In the genomic region with DNA sequence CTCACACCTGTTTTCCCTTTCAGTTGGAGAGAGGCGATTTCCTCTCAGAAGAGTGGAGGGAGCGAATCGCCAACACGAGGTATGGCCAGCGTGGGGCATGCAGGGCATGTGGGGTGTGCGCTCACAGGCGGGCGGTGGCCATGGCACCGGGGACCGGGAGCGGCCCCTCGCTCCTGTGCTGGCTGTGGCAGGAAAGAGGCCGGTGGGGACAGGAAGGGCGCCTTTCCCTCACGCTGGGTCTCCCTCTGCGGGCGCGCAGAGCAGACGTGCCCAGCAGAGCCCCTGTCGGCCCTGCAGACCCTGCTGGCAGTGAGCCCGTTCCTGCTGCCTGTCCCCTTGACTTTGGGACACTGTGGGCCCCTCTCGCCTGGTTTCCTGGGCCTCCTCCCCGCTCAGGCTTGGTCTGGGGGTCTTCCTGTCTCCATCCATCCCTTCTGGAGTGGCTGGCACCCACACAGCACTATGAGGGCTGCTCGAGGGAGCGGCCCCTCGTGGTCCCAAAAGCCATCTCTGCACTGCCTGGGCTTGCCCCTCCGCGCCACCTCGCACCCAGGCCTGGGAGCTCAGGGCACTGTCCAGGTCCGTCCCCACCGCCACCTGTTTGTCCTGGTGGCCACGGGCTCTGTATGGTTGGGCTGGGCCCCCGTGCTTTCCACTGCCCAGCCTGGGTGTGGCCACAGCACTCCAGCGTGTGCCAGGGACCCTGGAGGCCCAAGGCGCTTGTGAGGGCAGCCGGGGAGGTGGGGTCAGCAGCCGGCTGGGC, we compare ENCODE assay signal across 12 cellular contexts. TPM values are rescaled to one million over a fixed set of nuclear protein-coding genes. Genes with fewer than 3 reads are reported as not detected.
DNase-seq lines count a peak whose midpoint lies in the region; ATAC-seq and TF ChIP-seq lines count a peak whose summit lies in the region.
"Had no signal": no experiment of that assay in that cellular context is flagged by ENCODE, and none has a peak within 500 bp of the region (broad histone marks: within the 10 kb centered on the region; RNA-seq: fewer than 3 reads in every experiment).

No MANE protein-coding gene starts in this region.

- H3K27ac ChIP-seq in BLaER1, result peak overlapping the region; percentile 30; the same call in 1 of the 2 replicates
- H3K27ac ChIP-seq in HEK293 (ENCODE audit: extremely low read depth, low read depth, low read length), result no peak overlapping the region
- H3K27ac ChIP-seq in ectodermal cell (ENCODE audit: insufficient read depth, low read depth, low read length, poor library complexity, severe bottlenecking), result peak overlapping the region; percentile 76
- no peak overlapping the region for H3K27ac ChIP-seq in neuronal stem cell (replicated peaks; ENCODE audit: low read length)
- H3K27ac ChIP-seq: C4-2B had no signal

- no peak for ATAC-seq in GM18502 (IDR thresholded peaks at IDR 0.05; ENCODE audit: poor library complexity, unreplicated experiment)

- H3K9me3 ChIP-seq in BLaER1 (no peaks in the 10 kb centered on the region), HEK293 (ENCODE audit: control insufficient read depth, insufficient read depth, low read depth, low read length) (no peaks in the 10 kb centered on the region), ectodermal cell (ENCODE audit: control insufficient read depth, low read length) (no peaks in the 10 kb centered on the region), neuronal stem cell (replicated peaks in 1 of 2; ENCODE audit: control insufficient read depth in 2 of 2, insufficient read depth in 1 of 2, low read depth in 1 of 2, low read length in 2 of 2) (peaks cover 0 to 3% of the 10 kb centered on the region in 2 donors)

- peak overlapping the region; percentile 5 for H3K18ac ChIP-seq in neuronal stem cell (ENCODE audit: low read length)

- H3K9ac ChIP-seq in BLaER1 (no peak overlapping the region), neuronal stem cell (ENCODE audit: low read depth, low read length, poor library complexity) (no peak overlapping the region)

- H3K36me3 ChIP-seq in BLaER1, result peaks cover 94% of the 10 kb centered on the region
- H3K36me3 ChIP-seq in HEK293 (ENCODE audit: control insufficient read depth in 2 of 2, insufficient read depth in 1 of 2, low read length in 2 of 2), result peaks cover 0 to 50% of the 10 kb centered on the region in 2 experiments; a peak in 2 of 3 replicates
- peaks cover 6% of the 10 kb centered on the region for H3K36me3 ChIP-seq in ectodermal cell (ENCODE audit: control insufficient read depth, insufficient read depth, low read length)
- H3K36me3 ChIP-seq in neuronal stem cell (replicated peaks in 1 of 2; ENCODE audit: control insufficient read depth in 2 of 2, insufficient read depth in 2 of 2, low read length in 2 of 2), result peaks cover 37 to 84% of the 10 kb centered on the region in 2 donors

- H3K4me2 ChIP-seq in BLaER1 (peak overlapping the region; percentile 84), neuronal stem cell (ENCODE audit: insufficient read depth, low read length, poor library complexity, severe bottlenecking) (no peak overlapping the region)

- POLR2A ChIA-PET in HEK293 (lab: Yijun Ruan, JAX), result no interaction called here

- H3K27me3 ChIP-seq in BLaER1 (no peaks in the 10 kb centered on the region), ectodermal cell (ENCODE audit: control insufficient read depth, insufficient read depth, low read length, poor library complexity, severe bottlenecking) (no peaks in the 10 kb centered on the region), neuronal stem cell (ENCODE audit: control insufficient read depth in 3 of 3, insufficient read depth in 3 of 3, low read depth in 1 of 3, low read length in 3 of 3) (no peaks in the 10 kb centered on the region)

- peak overlapping the region; percentile 47 for H3K14ac ChIP-seq in neuronal stem cell (ENCODE audit: low read length)

- peak overlapping the region; percentile 29 for H4K8ac ChIP-seq in neuronal stem cell (ENCODE audit: low read depth, low read length)

- no peak overlapping the region for H2BK15ac ChIP-seq in neuronal stem cell (ENCODE audit: low read length)

- peaks cover 32% of the 10 kb centered on the region for H3K79me1 ChIP-seq in neuronal stem cell (ENCODE audit: low read depth, low read length)

- no peak overlapping the region for H3K23ac ChIP-seq in neuronal stem cell (ENCODE audit: low read depth, low read length, poor library complexity)

- no peak overlapping the region for H2AFZ ChIP-seq in neuronal stem cell (ENCODE audit: low read length)

- no peak overlapping the region for H2AK5ac ChIP-seq in neuronal stem cell (ENCODE audit: low read depth, low read length)

- no peak overlapping the region for H2BK120ac ChIP-seq in neuronal stem cell (ENCODE audit: low read depth, low read length)

- H3K4me1 ChIP-seq in BLaER1, result peaks cover 44% of the 10 kb centered on the region
- H3K4me1 ChIP-seq in HEK293 (ENCODE audit: control insufficient read depth, insufficient read depth, low read length), result no peaks in the 10 kb centered on the region
- H3K4me1 ChIP-seq in ectodermal cell (ENCODE audit: control insufficient read depth, insufficient read depth, low read length), result peaks cover 5% of the 10 kb centered on the region
- peaks cover 0 to 7% of the 10 kb centered on the region in 2 donors for H3K4me1 ChIP-seq in neuronal stem cell (ENCODE audit: control insufficient read depth in 2 of 2, insufficient read depth in 1 of 2, low read depth in 1 of 2, low read length in 2 of 2)

- 96 to 97% methylated on average over 37 of the region's 37 CpGs for WGBS in ectodermal cell, 2 experiments
- no CpG with 5 or more reads among the region's 37 CpGs for WGBS in neuronal stem cell (ENCODE audit: extremely low coverage in 2 of 2, insufficient read length in 2 of 2, insufficient replicate concordance in 1 of 2), 2 donors

- no peak overlapping the region for H4K91ac ChIP-seq in neuronal stem cell (ENCODE audit: low read depth, low read length, poor library complexity)

- no peak for DNase-seq in neuronal stem cell (ENCODE audit: low spot score)
- DNase-seq in globus pallidus (ENCODE audit: low spot score), result no peak
- no peak for DNase-seq in NOMO-1 (lab: John Stamatoyannopoulos, UW; ENCODE audit: unreplicated experiment in 2 of 2)
- DNase-seq: CD4-positive, alpha-beta memory T cell; COR-L47; DMS153; DMS79 treated with DMSO at 0.1 percent for 48 hours had no signal

- peaks cover 100% of the 10 kb centered on the region for H4K20me1 ChIP-seq in BLaER1

- H3K4ac ChIP-seq in neuronal stem cell (ENCODE audit: low read length), result no peak overlapping the region

- CTCF ChIA-PET in HEK293 (lab: Yijun Ruan, JAX), result interaction anchor here (1.0 to 1.1 kb wide), 2 partner anchors 28 to 48 kb away, joined by 3 to 7 read pairs; no protein-coding TSS in a partner anchor

- no peak overlapping the region for H2BK12ac ChIP-seq in neuronal stem cell (ENCODE audit: low read length)

- no peak for TF ChIP-seq CTCF in HEK293 (tag by site-specific recombination; IDR thresholded peaks at IDR 0.05)

- no peak overlapping the region for H2BK5ac ChIP-seq in neuronal stem cell (ENCODE audit: low read length)

- H3K4me3 ChIP-seq in BLaER1 (no peak overlapping the region), HEK293 (ENCODE audit: low read depth, low read length) (no peak overlapping the region), ectodermal cell (ENCODE audit: insufficient read depth, low read depth, low read length) (no peak overlapping the region), neuronal stem cell (ENCODE audit: low read length in 2 of 2) (no peak overlapping the region)

TF ChIP-seq in HEK293, 187 proteins besides CTCF, POLR2A, EP300 and RAD21 (continues in another document):
- TF ChIP-seq ZNF623 (tag by site-specific recombination; IDR thresholded peaks at IDR 0.05) (no peak), ZNF544 (tag by site-specific recombination; IDR thresholded peaks at IDR 0.05) (no peak), ZNF10 (tag by site-specific recombination; IDR thresholded peaks at IDR 0.05) (no peak)
- TF ChIP-seq, protein P1, sequence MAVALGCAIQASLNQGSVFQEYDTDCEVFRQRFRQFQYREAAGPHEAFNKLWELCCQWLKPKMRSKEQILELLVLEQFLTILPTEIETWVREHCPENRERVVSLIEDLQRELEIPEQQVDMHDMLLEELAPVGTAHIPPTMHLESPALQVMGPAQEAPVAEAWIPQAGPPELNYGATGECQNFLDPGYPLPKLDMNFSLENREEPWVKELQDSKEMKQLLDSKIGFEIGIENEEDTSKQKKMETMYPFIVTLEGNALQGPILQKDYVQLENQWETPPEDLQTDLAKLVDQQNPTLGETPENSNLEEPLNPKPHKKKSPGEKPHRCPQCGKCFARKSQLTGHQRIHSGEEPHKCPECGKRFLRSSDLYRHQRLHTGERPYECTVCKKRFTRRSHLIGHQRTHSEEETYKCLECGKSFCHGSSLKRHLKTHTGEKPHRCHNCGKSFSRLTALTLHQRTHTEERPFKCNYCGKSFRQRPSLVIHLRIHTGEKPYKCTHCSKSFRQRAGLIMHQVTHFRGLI (tag by site-specific recombination; IDR thresholded peaks at IDR 0.05), result 0 out of 2 replicates have a peak, but pooled peaks have one; percentile 23

RNA-seq across cellular contexts. Expression of a gene that starts 36.1 kb away (rescaled TPM):
- polyA plus RNA-seq in ectodermal cell (2013, experiment 1 of 4), result 97.9 TPM
- polyA plus RNA-seq in ectodermal cell (2013, experiment 2 of 4), result 94.4 TPM
- 94.8 TPM for polyA plus RNA-seq in ectodermal cell (2013, experiment 3 of 4)
- 99.3 TPM for polyA plus RNA-seq in ectodermal cell (2013, experiment 4 of 4)
- 94.6 TPM for polyA plus RNA-seq in neuronal stem cell (2013, experiment 1 of 2)
- 92.1 TPM for polyA plus RNA-seq in neuronal stem cell (2013, experiment 2 of 2)

RNA-seq across cellular contexts. Expression of a gene that starts 36.3 kb away (rescaled TPM):
- 80.9 TPM for polyA plus RNA-seq in ectodermal cell (2013, experiment 1 of 4)
- polyA plus RNA-seq in ectodermal cell (2013, experiment 2 of 4), result 81.3 TPM
- polyA plus RNA-seq in ectodermal cell (2013, experiment 3 of 4), result 66.7 TPM
- 70.0 TPM for polyA plus RNA-seq in ectodermal cell (2013, experiment 4 of 4)
- 38.2 TPM for polyA plus RNA-seq in neuronal stem cell (2013, experiment 1 of 2)
- polyA plus RNA-seq in neuronal stem cell (2013, experiment 2 of 2), result 38.1 TPM

RNA-seq across cellular contexts. Expression of a gene that starts 36.6 kb away (rescaled TPM):
- polyA plus RNA-seq in ectodermal cell (2013, experiment 1 of 4), result 126 TPM
- 121 TPM for polyA plus RNA-seq in ectodermal cell (2013, experiment 2 of 4)
- polyA plus RNA-seq in ectodermal cell (2013, experiment 3 of 4), result 127 TPM
- 127 TPM for polyA plus RNA-seq in ectodermal cell (2013, experiment 4 of 4)
- polyA plus RNA-seq in neuronal stem cell (2013, experiment 1 of 2), result 117 TPM
- 115 TPM for polyA plus RNA-seq in neuronal stem cell (2013, experiment 2 of 2)

RNA-seq across cellular contexts. Expression of a gene that starts 48.7 kb away (rescaled TPM):
- polyA plus RNA-seq in ectodermal cell (2013, experiment 1 of 4), result 169 TPM
- 160 TPM for polyA plus RNA-seq in ectodermal cell (2013, experiment 2 of 4)
- polyA plus RNA-seq in ectodermal cell (2013, experiment 3 of 4), result 107 TPM
- 117 TPM for polyA plus RNA-seq in ectodermal cell (2013, experiment 4 of 4)
- polyA plus RNA-seq in neuronal stem cell (2013, experiment 1 of 2), result 60.6 TPM
- 60.3 TPM for polyA plus RNA-seq in neuronal stem cell (2013, experiment 2 of 2)

RNA-seq across cellular contexts. Expression of a gene that starts 49.1 kb away (rescaled TPM):
- polyA plus RNA-seq in ectodermal cell (2013, experiment 1 of 4), result 10.0 TPM
- 7.4 TPM for polyA plus RNA-seq in ectodermal cell (2013, experiment 2 of 4)
- 4.4 TPM for polyA plus RNA-seq in ectodermal cell (2013, experiment 3 of 4)
- polyA plus RNA-seq in ectodermal cell (2013, experiment 4 of 4), result 6.0 TPM
- polyA plus RNA-seq in neuronal stem cell (2013, experiment 1 of 2), result 10.1 TPM
- 9.2 TPM for polyA plus RNA-seq in neuronal stem cell (2013, experiment 2 of 2)
- polyA plus RNA-seq: CD4-positive, alpha-beta memory T cell had no signal

Comparison
In these comparisons a context has a peak if more than half of its experiments do, and no peak if none do; other contexts are left out.
1. H3K27ac ChIP-seq: peak in BLaER1 (single experiment) and ectodermal cell (single experiment); none in HEK293 (single experiment) and neuronal stem cell (single experiment).